In the genomic region with DNA sequence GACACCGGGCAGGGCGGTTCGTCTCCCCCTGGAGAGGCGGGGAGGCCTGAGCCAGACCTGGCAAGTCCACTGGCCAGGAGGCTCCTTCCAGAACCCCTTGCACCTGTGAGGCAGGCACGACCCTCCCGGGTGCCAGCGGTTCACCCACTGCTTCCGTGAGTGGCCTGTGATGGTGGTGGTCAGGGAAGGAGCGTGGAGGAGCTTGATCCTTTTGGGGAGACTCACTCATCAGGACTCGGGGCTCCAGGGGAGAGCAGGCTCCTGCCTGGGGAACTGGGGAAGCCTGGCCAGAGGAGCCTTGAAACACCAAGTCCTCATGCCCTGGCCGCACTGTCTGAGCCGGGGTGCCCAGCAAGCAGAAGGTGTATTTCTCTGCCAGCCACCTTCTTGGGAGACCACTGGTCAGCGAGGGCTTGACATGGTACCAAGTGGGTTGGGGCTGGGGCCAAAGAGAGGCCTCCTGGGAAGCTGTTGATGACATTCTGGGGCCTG, we compare ENCODE assay signal across 10 cellular contexts. TPM values are rescaled to one million over a fixed set of nuclear protein-coding genes. Genes with fewer than 3 reads are reported as not detected.
DNase-seq lines count a peak whose midpoint lies in the region; ATAC-seq and TF ChIP-seq lines count a peak whose summit lies in the region.
"Had no signal": no experiment of that assay in that cellular context is flagged by ENCODE, and none has a peak within 500 bp of the region (broad histone marks: within the 10 kb centered on the region; RNA-seq: fewer than 3 reads in every experiment).

No MANE protein-coding gene starts in this region.

- DNase-seq in right atrium auricular region (ENCODE audit: low spot score) (no peak), cardiac septum (ENCODE audit: low spot score) (no peak), body of pancreas (no peak), mesenchymal stem cell (no peak), vagina (ENCODE audit: extremely low spot score in 2 of 2) (no peak), NCI-H748 (lab: John Stamatoyannopoulos, UW; ENCODE audit: unreplicated experiment) (no peak), activated gamma-delta T cell (lab: John Stamatoyannopoulos, UW) (no peak)
- no peak for DNase-seq in activated CD8-positive, alpha-beta memory T cell treated with anti-CD3 and anti-CD28 coated beads for 24 hours
- DNase-seq: GF-D8, NCI-H1694 had no signal

- H4K8ac ChIP-seq in mesenchymal stem cell (ENCODE audit: low read length): peak overlapping the region; percentile 54

- H3K27me3 ChIP-seq in right atrium auricular region (no peaks in the 10 kb centered on the region), body of pancreas (no peaks in the 10 kb centered on the region), mesenchymal stem cell (ENCODE audit: control insufficient read depth in 1 of 2, insufficient read depth in 1 of 2, low read length in 2 of 2) (no peaks in the 10 kb centered on the region), vagina (no peaks in the 10 kb centered on the region)

- H2AFZ ChIP-seq in mesenchymal stem cell (ENCODE audit: low read depth, low read length): no peak overlapping the region

- H3K4me3 ChIP-seq in right atrium auricular region (peak overlapping the region; percentile 49 to 51), body of pancreas (peak overlapping the region; percentile 10 to 25), mesenchymal stem cell (ENCODE audit: insufficient read depth in 1 of 2, low read depth in 1 of 2, low read length in 2 of 2) (peak overlapping the region; percentile 64 to 79), vagina (peak overlapping the region; percentile 48 to 50)

- no peak overlapping the region for H2AK5ac ChIP-seq in mesenchymal stem cell (ENCODE audit: low read length, severe bottlenecking)

- H3K18ac ChIP-seq in mesenchymal stem cell (ENCODE audit: low read depth in 1 of 2, low read length in 2 of 2): peak overlapping the region; percentile 70 to 96

- H2BK120ac ChIP-seq in mesenchymal stem cell (ENCODE audit: low read depth, low read length): peak overlapping the region; percentile 83

- peak overlapping the region; percentile 56 for H4K91ac ChIP-seq in mesenchymal stem cell (ENCODE audit: low read length)

- no peak overlapping the region for H2BK5ac ChIP-seq in mesenchymal stem cell (ENCODE audit: low read depth, low read length, poor library complexity, severe bottlenecking)

- no peak for TF ChIP-seq CTCF in right atrium auricular region (IDR thresholded peaks at IDR 0.05)
- no peak for TF ChIP-seq CTCF in body of pancreas (IDR thresholded peaks at IDR 0.05)
- TF ChIP-seq CTCF in vagina (IDR thresholded peaks at IDR 0.05): no peak

- ATAC-seq in body of pancreas: peak; percentile 6

- peaks cover 13% of the 10 kb centered on the region for H3K79me1 ChIP-seq in mesenchymal stem cell (replicated peaks; ENCODE audit: low read length, poor library complexity, severe bottlenecking)

- H3K4me1 ChIP-seq in right atrium auricular region: peaks cover 0 to 11% of the 10 kb centered on the region in 2 donors
- H3K4me1 ChIP-seq in body of pancreas: peaks cover 22% of the 10 kb centered on the region
- H3K4me1 ChIP-seq in mesenchymal stem cell (ENCODE audit: control insufficient read depth, insufficient read depth, low read depth, low read length): peaks cover 24% of the 10 kb centered on the region
- peaks cover 23% of the 10 kb centered on the region for H3K4me1 ChIP-seq in vagina

- peak overlapping the region; percentile 57 for H3K4me2 ChIP-seq in mesenchymal stem cell (ENCODE audit: low read length, poor library complexity, severe bottlenecking)

- H3K27ac ChIP-seq in right atrium auricular region: peak overlapping the region; percentile 75 to 91
- peak overlapping the region in 3 of 4 donors; percentile 20 to 81 (median 78) for H3K27ac ChIP-seq in body of pancreas
- no peak overlapping the region for H3K27ac ChIP-seq in mesenchymal stem cell (ENCODE audit: low read length, poor library complexity, severe bottlenecking)
- peak overlapping the region; percentile 94 for H3K27ac ChIP-seq in vagina

- peak overlapping the region in 1 of 2 experiments; percentile 44 for H3K14ac ChIP-seq in mesenchymal stem cell (ENCODE audit: low read length in 2 of 2)

- H2BK15ac ChIP-seq in mesenchymal stem cell (ENCODE audit: low read depth, poor library complexity, severe bottlenecking): peak overlapping the region; percentile 7

- 35% methylated on average over 4 of the region's 13 CpGs; no CpG with 5 or more reads in 1 of the 2 donors for WGBS in body of pancreas, 2 donors
- WGBS in mesenchymal stem cell: 83% methylated on average over 8 of the region's 13 CpGs

- H3K9me3 ChIP-seq in right atrium auricular region: no peaks in the 10 kb centered on the region
- H3K9me3 ChIP-seq in body of pancreas: no peaks in the 10 kb centered on the region
- H3K9me3 ChIP-seq in mesenchymal stem cell (ENCODE audit: control insufficient read depth, low read length): no peaks in the 10 kb centered on the region
- H3K9me3 ChIP-seq in vagina: no peaks in the 10 kb centered on the region

- H3K9ac ChIP-seq in mesenchymal stem cell (ENCODE audit: low read length): peak overlapping the region; percentile 88

- intact Hi-C loops in cardiac septum (cut with DNase I) (loop anchor here (2.0 to 10.0 kb wide), 2 partner anchors 34 to 50 kb away; a partner anchor contains a TSS), body of pancreas (cut with DNase I) (no loop called here), vagina (cut with DNase I) (no loop called here)

- TF ChIP-seq POLR2A in body of pancreas (IDR thresholded peaks at IDR 0.05): no peak
- no peak for TF ChIP-seq POLR2A in vagina (IDR thresholded peaks at IDR 0.05)

- no peak overlapping the region for H3K23ac ChIP-seq in mesenchymal stem cell (ENCODE audit: low read length in 2 of 2)

- H3K36me3 ChIP-seq in right atrium auricular region (peaks cover 33% of the 10 kb centered on the region), body of pancreas (replicated peaks in 1 of 2; ENCODE audit: insufficient read depth in 1 of 2, low read depth in 2 of 2) (peaks cover 0 to 4% of the 10 kb centered on the region in 2 donors), mesenchymal stem cell (ENCODE audit: control insufficient read depth in 1 of 2, insufficient read depth in 2 of 2, low read depth in 1 of 2, low read length in 2 of 2) (peaks cover 66 to 80% of the 10 kb centered on the region in 2 experiments), vagina (peaks cover 0 to 5% of the 10 kb centered on the region in 2 donors)

- H3K4ac ChIP-seq in mesenchymal stem cell (ENCODE audit: low read depth in 1 of 2, low read length in 2 of 2): peak overlapping the region; percentile 81 to 92

- H2BK12ac ChIP-seq in mesenchymal stem cell (ENCODE audit: low read length in 2 of 2): peak overlapping the region in 1 of 2 experiments; percentile 33

RNA-seq across cellular contexts. Expression of a gene that starts 0.9 kb away (rescaled TPM):
- total RNA-seq in right atrium auricular region (10 to 100 TPM; 24.3 to 41.7 TPM), cardiac septum (43.7 TPM), body of pancreas (10 to 100 TPM; 14.5 to 48.8 TPM), vagina (33.6 TPM)
- 129 TPM for polyA plus RNA-seq in mesenchymal stem cell (2013, experiment 1 of 2)
- 129 TPM for polyA plus RNA-seq in mesenchymal stem cell (2013, experiment 2 of 2)

RNA-seq across cellular contexts. Expression of a gene that starts 7.8 kb away (rescaled TPM):
- total RNA-seq in right atrium auricular region: 100 to 1,000 TPM in 1 of 2 donors, 10 to 100 TPM in 1; 73.8 to 116 TPM
- 114 TPM for total RNA-seq in cardiac septum
- 10 to 100 TPM; 68.5 to 83.4 TPM for total RNA-seq in body of pancreas
- 109 TPM for polyA plus RNA-seq in mesenchymal stem cell (2013, experiment 1 of 2)
- polyA plus RNA-seq in mesenchymal stem cell (2013, experiment 2 of 2): 102 TPM
- 116 TPM for total RNA-seq in vagina

RNA-seq across cellular contexts. Expression of a gene that starts 13.3 kb away (rescaled TPM):
- total RNA-seq in right atrium auricular region (1 to 10 TPM; 5.9 to 7.1 TPM), cardiac septum (46.9 TPM), body of pancreas (10 to 100 TPM in 1 of 2 donors, 1 to 10 TPM in 1; 7.3 to 19.1 TPM), vagina (20.1 TPM)
- polyA plus RNA-seq in mesenchymal stem cell (2013, experiment 1 of 2): 50.5 TPM
- polyA plus RNA-seq in mesenchymal stem cell (2013, experiment 2 of 2): 47.0 TPM

RNA-seq across cellular contexts. Expression of a gene that starts 16.3 kb away (rescaled TPM):
- 10 to 100 TPM; 50.3 to 77.7 TPM for total RNA-seq in right atrium auricular region
- 86.1 TPM for total RNA-seq in cardiac septum
- total RNA-seq in body of pancreas: 10 to 100 TPM; 49.8 to 51.4 TPM
- polyA plus RNA-seq in mesenchymal stem cell (2013, experiment 1 of 2): 157 TPM
- polyA plus RNA-seq in mesenchymal stem cell (2013, experiment 2 of 2): 156 TPM
- 54.5 TPM for total RNA-seq in vagina

RNA-seq across cellular contexts. Expression of a gene that starts 33.5 kb away (rescaled TPM):
- 10 to 100 TPM; 24.8 to 28.9 TPM for total RNA-seq in right atrium auricular region
- 41.6 TPM for total RNA-seq in cardiac septum
- 10 to 100 TPM; 42.0 to 97.6 TPM for total RNA-seq in body of pancreas
- 15.9 TPM for polyA plus RNA-seq in mesenchymal stem cell (2013, experiment 1 of 2)
- polyA plus RNA-seq in mesenchymal stem cell (2013, experiment 2 of 2): 14.1 TPM
- total RNA-seq in vagina: 59.2 TPM

Comparison
In these comparisons a context has a peak if more than half of its experiments do, and no peak if none do; other contexts are left out.
1. H3K4me3 ChIP-seq: peak in every context shown above with its lines; median percentile 72 in mesenchymal stem cell; 50 in right atrium auricular region; 49 in vagina; 18 in body of pancreas.